ENCODE assay signal across 2 cellular contexts in genomic region chr20:56393133-56393472, GRCh38.
TF ChIP-seq lines count a peak whose summit lies in the region.

No MANE protein-coding gene starts in this region.

TF ChIP-seq in SK-N-SH, 30 proteins besides CTCF, POLR2A, EP300 and RAD21 (continued from another document):
- no peak for TF ChIP-seq EZH2phosphoT487 (IDR thresholded peaks at IDR 0.05; ENCODE audit: borderline replicate concordance, low read depth)
- TF ChIP-seq ZBTB33 (IDR thresholded peaks at IDR 0.05; ENCODE audit: borderline replicate concordance, low read depth), result no peak
- no peak for TF ChIP-seq FOXJ3 (CRISPR knock-in tag; IDR thresholded peaks at IDR 0.05)

TF ChIP-seq in SK-N-SH treated with all-trans-retinoic acid at 6 μM for 48 hours, 23 proteins besides CTCF, POLR2A, EP300 and RAD21 (continued from another document):
- no peak for TF ChIP-seq TSHZ2 (CRISPR knock-in tag; IDR thresholded peaks at IDR 0.05)
- TF ChIP-seq PATZ1 (CRISPR knock-in tag; IDR thresholded peaks at IDR 0.05; ENCODE audit: borderline replicate concordance), result no peak
- TF ChIP-seq BACH2 (CRISPR knock-in tag; IDR thresholded peaks at IDR 0.05; ENCODE audit: borderline replicate concordance), result no peak
- TF ChIP-seq SNAI2 (CRISPR knock-in tag; IDR thresholded peaks at IDR 0.05), result no peak
- TF ChIP-seq CSDC2 (CRISPR knock-in tag; IDR thresholded peaks at IDR 0.05), result no peak
- TF ChIP-seq RARB (CRISPR knock-in tag; IDR thresholded peaks at IDR 0.05), result no peak
- no peak for TF ChIP-seq GLIS3 (CRISPR knock-in tag; IDR thresholded peaks at IDR 0.05)
- no peak for TF ChIP-seq PPARA (CRISPR knock-in tag; IDR thresholded peaks at IDR 0.05; ENCODE audit: borderline replicate concordance)
- no peak for TF ChIP-seq ZNF70 (CRISPR knock-in tag; IDR thresholded peaks at IDR 0.05)
- no peak for TF ChIP-seq ARNTL (CRISPR knock-in tag; IDR thresholded peaks at IDR 0.05; ENCODE audit: borderline replicate concordance, low read depth)
